ENCODE assay signal across 1 cellular context in the genomic region with DNA sequence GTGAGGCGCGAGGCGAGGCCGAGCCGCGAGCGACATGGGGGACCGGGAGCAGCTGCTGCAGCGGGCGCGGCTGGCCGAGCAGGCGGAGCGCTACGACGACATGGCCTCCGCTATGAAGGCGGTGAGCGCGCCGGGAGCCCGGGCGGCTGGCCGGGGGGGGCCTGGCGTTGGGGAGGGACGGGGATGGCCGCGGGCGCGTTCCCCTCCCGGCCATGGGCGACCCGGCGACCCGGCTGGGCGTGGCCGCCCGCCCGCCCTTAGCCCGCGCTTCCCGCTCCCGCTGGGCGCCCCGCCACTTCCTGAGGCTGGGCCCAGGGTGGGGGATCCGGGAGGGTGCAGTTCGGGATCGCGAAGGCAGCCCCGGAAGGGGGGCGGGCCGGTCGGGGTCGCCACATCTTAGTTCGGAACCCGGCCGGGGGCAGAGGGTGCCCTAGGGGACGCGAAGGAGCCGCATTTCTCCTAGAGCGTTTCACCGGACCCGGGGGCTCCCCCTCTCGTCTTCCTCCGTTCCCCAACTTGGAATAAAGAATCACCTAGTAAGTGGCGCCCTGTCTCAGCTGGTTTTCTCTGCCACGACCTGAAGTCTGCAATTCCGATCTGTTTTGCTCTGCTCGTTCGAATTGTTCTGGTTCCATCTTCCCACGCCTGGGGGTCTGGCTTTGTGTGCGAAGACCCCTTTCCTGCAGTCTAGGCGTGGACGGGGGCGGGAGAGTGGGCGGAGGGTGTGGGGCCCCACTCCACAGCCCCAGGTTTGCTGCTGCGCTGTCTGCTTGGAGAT.
TF ChIP-seq lines count a peak whose summit lies in the region.

No MANE protein-coding gene starts in this region.

TF ChIP-seq in K562, 482 proteins besides CTCF, POLR2A, EP300 and RAD21 (continued from another document and continues in another):
- TF ChIP-seq, protein P1, sequence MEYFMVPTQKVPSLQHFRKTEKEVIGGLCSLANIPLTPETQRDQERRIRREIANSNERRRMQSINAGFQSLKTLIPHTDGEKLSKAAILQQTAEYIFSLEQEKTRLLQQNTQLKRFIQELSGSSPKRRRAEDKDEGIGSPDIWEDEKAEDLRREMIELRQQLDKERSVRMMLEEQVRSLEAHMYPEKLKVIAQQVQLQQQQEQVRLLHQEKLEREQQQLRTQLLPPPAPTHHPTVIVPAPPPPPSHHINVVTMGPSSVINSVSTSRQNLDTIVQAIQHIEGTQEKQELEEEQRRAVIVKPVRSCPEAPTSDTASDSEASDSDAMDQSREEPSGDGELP (CRISPR knock-in tag; IDR thresholded peaks at IDR 0.05; ENCODE audit: borderline replicate concordance): peak; percentile 50; the same call in 1 of the 2 replicates
- TF ChIP-seq NONO (IDR thresholded peaks at IDR 0.05; ENCODE audit: low read depth in 2 of 2, low read length in 1 of 2) (peak in 1 of 2 experiments; percentile 87; a peak in 3 of 4 replicates), NR2C2 (CRISPR knock-in tag; IDR thresholded peaks at IDR 0.05) (no peak), NR2C2 (tag; IDR thresholded peaks at IDR 0.05) (peak; percentile 69), GTF2E2 (tag; IDR thresholded peaks at IDR 0.05) (peak; percentile 17; the same call in 1 of the 2 replicates), POLR2AphosphoS5 (IDR thresholded peaks at IDR 0.05; ENCODE audit: control insufficient read depth, insufficient read depth, low read depth, low read length) (0 out of 2 replicates have a peak, but pooled peaks have one; percentile 2), CHD1 (IDR thresholded peaks at IDR 0.05; ENCODE audit: low read length) (peak; percentile 25), RB1 (IDR thresholded peaks at IDR 0.05; ENCODE audit: low read depth) (peak; percentile 37; the same call in 1 of the 2 replicates), MAZ (CRISPR knock-in tag; conservative IDR thresholded peaks at IDR 0.05 in 1 of 2, IDR thresholded peaks at IDR 0.05 in 1 of 2) (0 out of 4 replicates have a peak, but pooled peaks have one; percentile 2 to 28), TOE1 (IDR thresholded peaks at IDR 0.05; ENCODE audit: borderline replicate concordance) (no peak), TOE1 (CRISPR knock-in tag; IDR thresholded peaks at IDR 0.05; ENCODE audit: borderline replicate concordance, low read depth) (no peak), RBFOX2 (IDR thresholded peaks at IDR 0.05; ENCODE audit: low read depth, low read length) (peak; percentile 83), HDAC1 (IDR thresholded peaks at IDR 0.05) (0 out of 4 replicates have a peak, but pooled peaks of 1 of the 2 experiments have one; percentile 25), PHF8 (IDR thresholded peaks at IDR 0.05; ENCODE audit: borderline replicate concordance, low read length) (peak; percentile 64; the same call in 1 of the 2 replicates), FIP1L1 (IDR thresholded peaks at IDR 0.05; ENCODE audit: low read depth, low read length, poor library complexity, severe bottlenecking) (peak; percentile 46), SMAD4 (CRISPR knock-in tag; conservative IDR thresholded peaks at IDR 0.05) (no peak), SP1 (CRISPR knock-in tag; IDR thresholded peaks at IDR 0.05) (peak; percentile 36; the same call in 1 of the 2 replicates), EP400 (IDR thresholded peaks at IDR 0.05) (peak; percentile 25), EGR1 (conservative IDR thresholded peaks at IDR 0.05) (peak; percentile 90), NR2C1 (IDR thresholded peaks at IDR 0.05) (no peak), NR2C1 (tag; IDR thresholded peaks at IDR 0.05) (no peak), ATF1 (CRISPR knock-in tag; IDR thresholded peaks at IDR 0.05) (no peak), ATF1 (tag; IDR thresholded peaks at IDR 0.05) (no peak), SIN3A (IDR thresholded peaks at IDR 0.05; ENCODE audit: borderline replicate concordance in 2 of 2, control insufficient read depth in 1 of 2, low read depth in 2 of 2, low read length in 2 of 2) (peak in 1 of 2 experiments; percentile 29; a peak in 1 of 4 replicates), CBFB (CRISPR knock-in tag; IDR thresholded peaks at IDR 0.05) (no peak)
- TF ChIP-seq, protein P2, sequence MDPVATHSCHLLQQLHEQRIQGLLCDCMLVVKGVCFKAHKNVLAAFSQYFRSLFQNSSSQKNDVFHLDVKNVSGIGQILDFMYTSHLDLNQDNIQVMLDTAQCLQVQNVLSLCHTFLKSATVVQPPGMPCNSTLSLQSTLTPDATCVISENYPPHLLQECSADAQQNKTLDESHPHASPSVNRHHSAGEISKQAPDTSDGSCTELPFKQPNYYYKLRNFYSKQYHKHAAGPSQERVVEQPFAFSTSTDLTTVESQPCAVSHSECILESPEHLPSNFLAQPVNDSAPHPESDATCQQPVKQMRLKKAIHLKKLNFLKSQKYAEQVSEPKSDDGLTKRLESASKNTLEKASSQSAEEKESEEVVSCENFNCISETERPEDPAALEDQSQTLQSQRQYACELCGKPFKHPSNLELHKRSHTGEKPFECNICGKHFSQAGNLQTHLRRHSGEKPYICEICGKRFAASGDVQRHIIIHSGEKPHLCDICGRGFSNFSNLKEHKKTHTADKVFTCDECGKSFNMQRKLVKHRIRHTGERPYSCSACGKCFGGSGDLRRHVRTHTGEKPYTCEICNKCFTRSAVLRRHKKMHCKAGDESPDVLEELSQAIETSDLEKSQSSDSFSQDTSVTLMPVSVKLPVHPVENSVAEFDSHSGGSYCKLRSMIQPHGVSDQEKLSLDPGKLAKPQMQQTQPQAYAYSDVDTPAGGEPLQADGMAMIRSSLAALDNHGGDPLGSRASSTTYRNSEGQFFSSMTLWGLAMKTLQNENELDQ (CRISPR knock-in tag; IDR thresholded peaks at IDR 0.05; ENCODE audit: borderline replicate concordance): no peak
- TF ChIP-seq, protein P3, sequence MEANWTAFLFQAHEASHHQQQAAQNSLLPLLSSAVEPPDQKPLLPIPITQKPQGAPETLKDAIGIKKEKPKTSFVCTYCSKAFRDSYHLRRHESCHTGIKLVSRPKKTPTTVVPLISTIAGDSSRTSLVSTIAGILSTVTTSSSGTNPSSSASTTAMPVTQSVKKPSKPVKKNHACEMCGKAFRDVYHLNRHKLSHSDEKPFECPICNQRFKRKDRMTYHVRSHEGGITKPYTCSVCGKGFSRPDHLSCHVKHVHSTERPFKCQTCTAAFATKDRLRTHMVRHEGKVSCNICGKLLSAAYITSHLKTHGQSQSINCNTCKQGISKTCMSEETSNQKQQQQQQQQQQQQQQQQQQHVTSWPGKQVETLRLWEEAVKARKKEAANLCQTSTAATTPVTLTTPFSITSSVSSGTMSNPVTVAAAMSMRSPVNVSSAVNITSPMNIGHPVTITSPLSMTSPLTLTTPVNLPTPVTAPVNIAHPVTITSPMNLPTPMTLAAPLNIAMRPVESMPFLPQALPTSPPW (CRISPR knock-in tag; IDR thresholded peaks at IDR 0.05): peak; percentile 67
- TF ChIP-seq, protein P4, sequence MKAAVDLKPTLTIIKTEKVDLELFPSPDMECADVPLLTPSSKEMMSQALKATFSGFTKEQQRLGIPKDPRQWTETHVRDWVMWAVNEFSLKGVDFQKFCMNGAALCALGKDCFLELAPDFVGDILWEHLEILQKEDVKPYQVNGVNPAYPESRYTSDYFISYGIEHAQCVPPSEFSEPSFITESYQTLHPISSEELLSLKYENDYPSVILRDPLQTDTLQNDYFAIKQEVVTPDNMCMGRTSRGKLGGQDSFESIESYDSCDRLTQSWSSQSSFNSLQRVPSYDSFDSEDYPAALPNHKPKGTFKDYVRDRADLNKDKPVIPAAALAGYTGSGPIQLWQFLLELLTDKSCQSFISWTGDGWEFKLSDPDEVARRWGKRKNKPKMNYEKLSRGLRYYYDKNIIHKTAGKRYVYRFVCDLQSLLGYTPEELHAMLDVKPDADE (conservative IDR thresholded peaks at IDR 0.05; ENCODE audit: control insufficient read depth, low read depth, low read length): 0 out of 2 replicates have a peak, but pooled peaks have one; percentile 13
- TF ChIP-seq, protein P5, sequence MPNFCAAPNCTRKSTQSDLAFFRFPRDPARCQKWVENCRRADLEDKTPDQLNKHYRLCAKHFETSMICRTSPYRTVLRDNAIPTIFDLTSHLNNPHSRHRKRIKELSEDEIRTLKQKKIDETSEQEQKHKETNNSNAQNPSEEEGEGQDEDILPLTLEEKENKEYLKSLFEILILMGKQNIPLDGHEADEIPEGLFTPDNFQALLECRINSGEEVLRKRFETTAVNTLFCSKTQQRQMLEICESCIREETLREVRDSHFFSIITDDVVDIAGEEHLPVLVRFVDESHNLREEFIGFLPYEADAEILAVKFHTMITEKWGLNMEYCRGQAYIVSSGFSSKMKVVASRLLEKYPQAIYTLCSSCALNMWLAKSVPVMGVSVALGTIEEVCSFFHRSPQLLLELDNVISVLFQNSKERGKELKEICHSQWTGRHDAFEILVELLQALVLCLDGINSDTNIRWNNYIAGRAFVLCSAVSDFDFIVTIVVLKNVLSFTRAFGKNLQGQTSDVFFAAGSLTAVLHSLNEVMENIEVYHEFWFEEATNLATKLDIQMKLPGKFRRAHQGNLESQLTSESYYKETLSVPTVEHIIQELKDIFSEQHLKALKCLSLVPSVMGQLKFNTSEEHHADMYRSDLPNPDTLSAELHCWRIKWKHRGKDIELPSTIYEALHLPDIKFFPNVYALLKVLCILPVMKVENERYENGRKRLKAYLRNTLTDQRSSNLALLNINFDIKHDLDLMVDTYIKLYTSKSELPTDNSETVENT (CRISPR knock-in tag; IDR thresholded peaks at IDR 0.05): no peak
- TF ChIP-seq, protein P6, sequence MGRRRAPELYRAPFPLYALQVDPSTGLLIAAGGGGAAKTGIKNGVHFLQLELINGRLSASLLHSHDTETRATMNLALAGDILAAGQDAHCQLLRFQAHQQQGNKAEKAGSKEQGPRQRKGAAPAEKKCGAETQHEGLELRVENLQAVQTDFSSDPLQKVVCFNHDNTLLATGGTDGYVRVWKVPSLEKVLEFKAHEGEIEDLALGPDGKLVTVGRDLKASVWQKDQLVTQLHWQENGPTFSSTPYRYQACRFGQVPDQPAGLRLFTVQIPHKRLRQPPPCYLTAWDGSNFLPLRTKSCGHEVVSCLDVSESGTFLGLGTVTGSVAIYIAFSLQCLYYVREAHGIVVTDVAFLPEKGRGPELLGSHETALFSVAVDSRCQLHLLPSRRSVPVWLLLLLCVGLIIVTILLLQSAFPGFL (CRISPR knock-in tag; IDR thresholded peaks at IDR 0.05): no peak
- TF ChIP-seq, protein P7, sequence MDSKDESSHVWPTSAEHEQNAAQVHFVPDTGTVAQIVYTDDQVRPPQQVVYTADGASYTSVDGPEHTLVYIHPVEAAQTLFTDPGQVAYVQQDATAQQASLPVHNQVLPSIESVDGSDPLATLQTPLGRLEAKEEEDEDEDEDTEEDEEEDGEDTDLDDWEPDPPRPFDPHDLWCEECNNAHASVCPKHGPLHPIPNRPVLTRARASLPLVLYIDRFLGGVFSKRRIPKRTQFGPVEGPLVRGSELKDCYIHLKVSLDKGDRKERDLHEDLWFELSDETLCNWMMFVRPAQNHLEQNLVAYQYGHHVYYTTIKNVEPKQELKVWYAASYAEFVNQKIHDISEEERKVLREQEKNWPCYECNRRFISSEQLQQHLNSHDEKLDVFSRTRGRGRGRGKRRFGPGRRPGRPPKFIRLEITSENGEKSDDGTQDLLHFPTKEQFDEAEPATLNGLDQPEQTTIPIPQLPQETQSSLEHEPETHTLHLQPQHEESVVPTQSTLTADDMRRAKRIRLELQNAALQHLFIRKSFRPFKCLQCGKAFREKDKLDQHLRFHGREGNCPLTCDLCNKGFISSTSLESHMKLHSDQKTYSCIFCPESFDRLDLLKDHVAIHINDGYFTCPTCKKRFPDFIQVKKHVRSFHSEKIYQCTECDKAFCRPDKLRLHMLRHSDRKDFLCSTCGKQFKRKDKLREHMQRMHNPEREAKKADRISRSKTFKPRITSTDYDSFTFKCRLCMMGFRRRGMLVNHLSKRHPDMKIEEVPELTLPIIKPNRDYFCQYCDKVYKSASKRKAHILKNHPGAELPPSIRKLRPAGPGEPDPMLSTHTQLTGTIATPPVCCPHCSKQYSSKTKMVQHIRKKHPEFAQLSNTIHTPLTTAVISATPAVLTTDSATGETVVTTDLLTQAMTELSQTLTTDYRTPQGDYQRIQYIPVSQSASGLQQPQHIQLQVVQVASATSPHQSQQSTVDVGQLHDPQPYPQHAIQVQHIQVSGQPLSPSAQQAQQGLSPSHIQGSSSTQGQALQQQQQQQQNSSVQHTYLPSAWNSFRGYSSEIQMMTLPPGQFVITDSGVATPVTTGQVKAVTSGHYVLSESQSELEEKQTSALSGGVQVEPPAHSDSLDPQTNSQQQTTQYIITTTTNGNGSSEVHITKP (IDR thresholded peaks at IDR 0.05; ENCODE audit: partially characterized antibody): peak; percentile 42
